Comparison of ENCODE assay signal across 7 cellular contexts in the genomic region with DNA sequence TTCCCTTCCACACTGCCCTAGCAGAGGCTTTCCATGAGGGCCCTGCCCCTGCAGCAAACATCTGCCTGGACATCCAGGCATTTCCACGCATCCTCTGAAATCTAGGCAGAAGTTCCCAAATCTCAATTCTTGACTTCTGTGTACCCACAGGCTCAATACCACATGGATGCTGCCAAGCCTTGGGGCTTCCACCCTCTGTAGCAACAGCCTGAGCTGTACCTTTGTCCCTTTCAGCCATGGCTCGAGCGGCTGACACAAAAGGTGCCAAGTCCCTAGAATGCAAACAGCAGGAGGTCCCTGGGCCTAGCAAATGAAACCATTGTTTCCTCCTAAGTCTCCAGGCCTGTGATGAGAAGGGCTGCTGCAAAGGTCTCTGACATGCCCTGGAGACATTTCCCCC.
"Had no signal": no experiment of that assay in that cellular context is flagged by ENCODE, and none has a peak within 500 bp of the region (broad histone marks: within the 10 kb centered on the region; RNA-seq: fewer than 3 reads in every experiment).

No MANE protein-coding gene starts in this region.

- H3K4me1 ChIP-seq: HAP-1 had no signal

- H3K36me3 ChIP-seq: HAP-1 had no signal

- ATAC-seq: HCT116, K562 had no signal

- H3K9ac ChIP-seq: GM23248 had no signal

- H2AFZ ChIP-seq: GM23248 had no signal

- H3K4me3 ChIP-seq: GM23248, HAP-1, K562 had no signal

- DNase-seq: GM23248, GOT3, H7, IMR-90 had no signal

- H3K27ac ChIP-seq: GM23248 had no signal

- H3K9me3 ChIP-seq: HAP-1 had no signal
